31 cellular contexts compared by ENCODE assay signal in the genomic region with DNA sequence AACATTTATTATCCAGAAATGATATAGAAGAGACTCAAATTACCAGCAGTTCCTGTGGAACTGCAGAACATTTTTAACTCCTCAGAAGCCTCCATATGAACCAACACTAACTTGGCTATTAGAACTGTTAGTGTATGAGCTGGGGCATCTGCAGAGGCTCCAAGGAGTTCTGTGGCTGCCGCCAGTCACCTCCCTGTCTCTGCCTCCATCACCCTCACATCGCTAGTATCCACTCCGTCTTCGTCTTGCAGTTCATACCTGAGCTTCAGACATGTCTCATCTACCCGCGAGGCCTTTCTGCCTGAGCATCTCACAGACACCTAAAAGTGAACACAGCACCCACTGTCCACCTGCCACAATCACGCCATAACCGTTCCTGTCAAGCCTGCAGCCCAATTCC.
"Had no signal": no experiment of that assay in that cellular context is flagged by ENCODE, and none has a peak within 500 bp of the region (broad histone marks: within the 10 kb centered on the region; RNA-seq: fewer than 3 reads in every experiment).

No MANE protein-coding gene starts in this region.

- H2AFZ ChIP-seq: neural progenitor cell, parathyroid adenoma had no signal

- H3K9me3 ChIP-seq: ovary, psoas muscle, sigmoid colon, testis, upper lobe of right lung, uterus had no signal

- H3K9ac ChIP-seq: neural progenitor cell, parathyroid adenoma had no signal

- H3K27ac ChIP-seq: neural progenitor cell, neutrophil, ovary, parathyroid adenoma, psoas muscle, right lobe of liver, sigmoid colon, suprapubic skin, testis, tibial artery, transverse colon, upper lobe of right lung, uterus had no signal

- H3K36me3 Mint-ChIP-seq: neural progenitor cell; stimulated activated effector memory CD8-positive, alpha-beta T cell treated with anti-CD3 and anti-CD28 coated beads, Interleukin-12 subunit alpha, Interleukin-12 subunit beta, amount 100 ng/mL, for 72 hours had no signal

- H3K36me3 ChIP-seq: neural progenitor cell, neutrophil, ovary, right lobe of liver, sigmoid colon, suprapubic skin, tibial artery, transverse colon, upper lobe of right lung, uterus had no signal

- ATAC-seq: naive thymus-derived CD4-positive, alpha-beta T cell; natural killer cell; psoas muscle; right cardiac atrium; right lobe of liver; stimulated activated effector memory CD8-positive, alpha-beta T cell treated with anti-CD3 and anti-CD28 coated beads, Interleukin-12 subunit alpha, Interleukin-12 subunit beta, amount 100 ng/mL, for 72 hours; stimulated activated naive B cell treated with anti-CD40 and anti-IgM and Interleukin-4, amounts not matched to agents 10 μg/mL and 1 μg/mL and 100 μg/mL, for 72 hours; upper lobe of right lung had no signal

- H3K27ac Mint-ChIP-seq: natural killer cell; nephron; neural progenitor cell; stimulated activated effector memory CD8-positive, alpha-beta T cell treated with anti-CD3 and anti-CD28 coated beads, Interleukin-12 subunit alpha, Interleukin-12 subunit beta, amount 100 ng/mL, for 72 hours; stimulated activated naive B cell treated with anti-CD40 and anti-IgM and Interleukin-4, amounts not matched to agents 10 μg/mL and 1 μg/mL and 100 μg/mL, for 72 hours; stimulated activated naive CD8-positive, alpha-beta T cell treated with anti-CD3 and anti-CD28 coated beads, Interleukin-15, Interleukin-2, amounts not matched to agents 100 ng/mL and 50 ng/mL, for 24 hours; type B pancreatic cell had no signal

- DNase-seq: naive thymus-derived CD4-positive, alpha-beta T cell; natural killer cell; nucleus accumbens; ovary; posterior cingulate gyrus; psoas muscle; right cardiac atrium; right lobe of liver; sigmoid colon; small intestine; stimulated activated CD4-positive, alpha-beta T cell treated with anti-CD3 and anti-CD28 coated beads, Interleukin-15, amount 100 ng/mL, for 24 hours; stimulated activated CD4-positive, alpha-beta T cell treated with anti-CD3 and anti-CD28 coated beads, Interleukin-2, amount 100 ng/mL, for 24 hours; stimulated activated CD4-positive, alpha-beta T cell treated with anti-CD3 and anti-CD28 coated beads, Interleukin-2, amount 100 ng/mL, for 48 hours; stimulated activated CD4-positive, alpha-beta T cell treated with anti-CD3 and anti-CD28 coated beads, Interleukin-4, amount 100 ng/mL, for 24 hours; stimulated activated naive B cell treated with anti-CD40 and anti-IgM and Interleukin-4, amounts not matched to agents 10 μg/mL and 1 μg/mL and 100 μg/mL, for 72 hours; stimulated activated naive CD4-positive, alpha-beta T cell treated with Interleukin-2 at 50 U/mL for 16 hours; substantia nigra; testis; tibial artery; transverse colon; upper lobe of right lung; uterus had no signal

- H3K4me3 Mint-ChIP-seq: naive thymus-derived CD4-positive, alpha-beta T cell; natural killer cell; nephron; neural progenitor cell; stimulated activated effector memory CD8-positive, alpha-beta T cell treated with anti-CD3 and anti-CD28 coated beads, Interleukin-12 subunit alpha, Interleukin-12 subunit beta, amount 100 ng/mL, for 72 hours; stimulated activated naive B cell treated with anti-CD40 and anti-IgM and Interleukin-4, amounts not matched to agents 10 μg/mL and 1 μg/mL and 100 μg/mL, for 72 hours; stimulated activated naive CD8-positive, alpha-beta T cell treated with anti-CD3 and anti-CD28 coated beads, Interleukin-15, Interleukin-2, amounts not matched to agents 100 ng/mL and 50 ng/mL, for 24 hours; type B pancreatic cell had no signal

- H3K4me1 Mint-ChIP-seq: nephron; neural progenitor cell; stimulated activated naive B cell treated with anti-CD40 and anti-IgM and Interleukin-4, amounts not matched to agents 10 μg/mL and 1 μg/mL and 100 μg/mL, for 72 hours had no signal

- H3K4me3 ChIP-seq: neural progenitor cell, ovary, psoas muscle, right lobe of liver, sigmoid colon, suprapubic skin, testis, tibial artery, transverse colon, upper lobe of right lung, uterus had no signal

- H3K4me2 ChIP-seq: neural progenitor cell had no signal

- H3K4me1 ChIP-seq: neural progenitor cell, parathyroid adenoma, psoas muscle, right lobe of liver, sigmoid colon, suprapubic skin, testis, tibial artery, transverse colon, upper lobe of right lung, uterus had no signal

- H3K27me3 Mint-ChIP-seq: progenitor cell of endocrine pancreas had no signal

- H3K27me3 ChIP-seq: neural progenitor cell, neutrophil, ovary, right lobe of liver, sigmoid colon, suprapubic skin, testis, transverse colon, upper lobe of right lung, uterus had no signal
